25 cellular contexts compared by ENCODE assay signal in the genomic region with DNA sequence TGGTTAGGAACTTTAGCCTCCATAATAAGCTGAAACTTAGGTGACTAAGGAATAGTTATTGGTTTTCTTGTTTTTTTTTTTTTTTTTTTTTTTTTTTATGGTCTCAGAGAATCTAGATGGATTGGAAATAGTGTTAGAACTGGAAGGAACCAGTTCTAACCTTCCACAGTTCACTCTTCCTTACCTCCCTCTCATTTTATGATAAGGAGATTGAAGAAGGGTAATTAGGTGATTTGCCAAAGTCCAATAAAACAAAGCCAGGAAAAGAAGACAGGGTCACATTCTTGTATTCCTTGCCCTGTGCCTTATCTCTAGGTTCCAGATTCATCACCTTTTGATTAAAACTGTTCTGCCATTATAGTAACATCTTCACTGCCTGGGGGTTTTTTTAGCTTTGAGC.
A peak's percentile ranks its signal among the peaks of the same experiment; 100 is the strongest.
DNase-seq lines count a peak whose midpoint lies in the region; ATAC-seq, FAIRE-seq and TF ChIP-seq lines count a peak whose summit lies in the region.
"Had no signal": no experiment of that assay in that cellular context is flagged by ENCODE, and none has a peak within 500 bp of the region (broad histone marks: within the 10 kb centered on the region; RNA-seq: fewer than 3 reads in every experiment).

No MANE protein-coding gene starts in this region.

- no peak overlapping the region for H2BK12ac ChIP-seq in mesenchymal stem cell (ENCODE audit: low read length in 2 of 2)

- no peaks in the 10 kb centered on the region for H3K79me1 ChIP-seq in mesenchymal stem cell (replicated peaks; ENCODE audit: low read length, poor library complexity, severe bottlenecking)

- no peak overlapping the region for H3K18ac ChIP-seq in mesenchymal stem cell (ENCODE audit: low read depth in 1 of 2, low read length in 2 of 2)

- H3K4me1 ChIP-seq in colonic mucosa (no peaks in the 10 kb centered on the region), mesenchymal stem cell (ENCODE audit: control insufficient read depth, insufficient read depth, low read depth, low read length) (no peaks in the 10 kb centered on the region), pancreas (peaks cover 0 to 12% (median 0%) of the 10 kb centered on the region in 3 donors)
- H3K4me1 ChIP-seq: BLaER1 had no signal

- TF ChIP-seq CTCF in colonic mucosa (IDR thresholded peaks at IDR 0.05): no peak
- no peak for TF ChIP-seq CTCF in pancreas (IDR thresholded peaks at IDR 0.05)

- H3K36me3 ChIP-seq in colonic mucosa: no peaks in the 10 kb centered on the region
- H3K36me3 ChIP-seq in mesenchymal stem cell (ENCODE audit: control insufficient read depth in 1 of 2, insufficient read depth in 2 of 2, low read depth in 1 of 2, low read length in 2 of 2): no peaks in the 10 kb centered on the region
- no peaks in the 10 kb centered on the region for H3K36me3 ChIP-seq in pancreas
- H3K36me3 ChIP-seq: BLaER1 had no signal

- H2BK15ac ChIP-seq in mesenchymal stem cell (ENCODE audit: low read depth, poor library complexity, severe bottlenecking): no peak overlapping the region

- H3K4me3 Mint-ChIP-seq in activated naive CD4-positive, alpha-beta T cell treated with anti-CD3 and anti-CD28 coated beads, Interleukin-2, amount 10 ng/mL, durations not matched to agents 7 days and 5 days: no peak overlapping the region
- H3K4me3 Mint-ChIP-seq: B cell; CD4-positive, alpha-beta T cell; CD8-positive, alpha-beta memory T cell had no signal

- H4K8ac ChIP-seq in mesenchymal stem cell (ENCODE audit: low read length): no peak overlapping the region

- H3K27me3 Mint-ChIP-seq in activated naive CD4-positive, alpha-beta T cell treated with anti-CD3 and anti-CD28 coated beads, Interleukin-2, amount 10 ng/mL, durations not matched to agents 7 days and 5 days: no peaks in the 10 kb centered on the region
- H3K27me3 Mint-ChIP-seq: B cell; CD4-positive, alpha-beta T cell; CD8-positive, alpha-beta memory T cell had no signal

- H3K27ac ChIP-seq in colonic mucosa (peak overlapping the region; percentile 64), mesenchymal stem cell (ENCODE audit: low read length, poor library complexity, severe bottlenecking) (no peak overlapping the region), pancreas (no peak overlapping the region)
- H3K27ac ChIP-seq: 22Rv1, BLaER1, C4-2B, GM23248 had no signal

- intact Hi-C loops in colonic mucosa (cut with DNase I) (loop anchor here (10.0 kb wide), 1 partner anchor 462 kb away; no protein-coding TSS in a partner anchor), pancreas (cut with DNase I) (loop anchor here in 1 of 3 donors (10.0 kb wide), 1 partner anchor 102 kb away; no protein-coding TSS in a partner anchor)

- H2AFZ ChIP-seq in mesenchymal stem cell (ENCODE audit: low read depth, low read length): no peak overlapping the region
- H2AFZ ChIP-seq: GM23248 had no signal

- DNase-seq in LoVo (ENCODE audit: low spot score) (peak; percentile 43), colonic mucosa (no peak), mesenchymal stem cell (no peak), pancreas (no peak), kidney tubule cell (ENCODE audit: low spot score) (no peak)
- no peak for DNase-seq in activated naive CD4-positive, alpha-beta T cell treated with anti-CD3 and anti-CD28 coated beads, Interleukin-2, amount 10 ng/mL, durations not matched to agents 7 days and 5 days
- DNase-seq: CD4-positive, alpha-beta T cell; CD8-positive, alpha-beta memory T cell; DMS 273 treated with DMSO at 0.1 percent for 48 hours; DMS79; GF-D8; GM23248; H7; HCEC 1CT had no signal

- no peak overlapping the region for H3K4ac ChIP-seq in mesenchymal stem cell (ENCODE audit: low read depth in 1 of 2, low read length in 2 of 2)

- H3K14ac ChIP-seq in mesenchymal stem cell (ENCODE audit: low read length in 2 of 2): no peak overlapping the region

- no peak overlapping the region for H3K27ac Mint-ChIP-seq in activated naive CD4-positive, alpha-beta T cell treated with anti-CD3 and anti-CD28 coated beads, Interleukin-2, amount 10 ng/mL, durations not matched to agents 7 days and 5 days
- H3K27ac Mint-ChIP-seq: B cell; CD4-positive, alpha-beta T cell had no signal

- ATAC-seq in pancreas (no peak), GM18511 (IDR thresholded peaks at IDR 0.05; ENCODE audit: unreplicated experiment) (no peak), HG02852 (IDR thresholded peaks at IDR 0.05; ENCODE audit: unreplicated experiment) (no peak)

- H2BK5ac ChIP-seq in mesenchymal stem cell (ENCODE audit: low read depth, low read length, poor library complexity, severe bottlenecking): no peak overlapping the region

- H4K91ac ChIP-seq in mesenchymal stem cell (ENCODE audit: low read length): no peak overlapping the region

- H3K4me1 Mint-ChIP-seq in activated naive CD4-positive, alpha-beta T cell treated with anti-CD3 and anti-CD28 coated beads, Interleukin-2, amount 10 ng/mL, durations not matched to agents 7 days and 5 days: peaks cover 13% of the 10 kb centered on the region
- H3K4me1 Mint-ChIP-seq: B cell had no signal

- H3K9me3 ChIP-seq in colonic mucosa (no peaks in the 10 kb centered on the region), mesenchymal stem cell (ENCODE audit: control insufficient read depth, low read length) (no peaks in the 10 kb centered on the region), pancreas (no peaks in the 10 kb centered on the region)
- H3K9me3 ChIP-seq: BLaER1 had no signal

- H3K9ac ChIP-seq in colonic mucosa (ENCODE audit: low read depth in 2 of 2, low read length in 2 of 2): peak overlapping the region in 1 of 2 donors; percentile 51
- H3K9ac ChIP-seq in mesenchymal stem cell (ENCODE audit: low read length): peak overlapping the region; percentile 23
- H3K9ac ChIP-seq: BLaER1, GM23248 had no signal

- no peak overlapping the region for H3K23ac ChIP-seq in mesenchymal stem cell (ENCODE audit: low read length in 2 of 2)

- no peaks in the 10 kb centered on the region for H3K36me3 Mint-ChIP-seq in activated naive CD4-positive, alpha-beta T cell treated with anti-CD3 and anti-CD28 coated beads, Interleukin-2, amount 10 ng/mL, durations not matched to agents 7 days and 5 days
- H3K36me3 Mint-ChIP-seq: CD8-positive, alpha-beta memory T cell had no signal

- H3K4me2 ChIP-seq in mesenchymal stem cell (ENCODE audit: low read length, poor library complexity, severe bottlenecking): no peak overlapping the region
- H3K4me2 ChIP-seq: BLaER1 had no signal

- H3K27me3 ChIP-seq in colonic mucosa (no peaks in the 10 kb centered on the region), mesenchymal stem cell (ENCODE audit: control insufficient read depth in 1 of 2, insufficient read depth in 1 of 2, low read length in 2 of 2) (no peaks in the 10 kb centered on the region), pancreas (no peaks in the 10 kb centered on the region)
- H3K27me3 ChIP-seq: BLaER1 had no signal

- no peak overlapping the region for H2AK5ac ChIP-seq in mesenchymal stem cell (ENCODE audit: low read length, severe bottlenecking)

- peak; percentile 53 for FAIRE-seq in pancreas (lab: Jason Lieb, UNC)
- FAIRE-seq: A204.1, D721Med, GM12891, GM19239, H1 had no signal

- CTCF ChIA-PET in activated naive CD4-positive, alpha-beta T cell treated with anti-CD3 and anti-CD28 coated beads, Interleukin-2, amount 10 ng/mL, durations not matched to agents 7 days and 5 days (lab: Charles Lee): interaction anchor here (1.0 to 1.8 kb wide), 4 partner anchors 9 to 109 kb away, joined by 4 to 6 read pairs (median 4); no protein-coding TSS in a partner anchor

- no peak overlapping the region for H2BK120ac ChIP-seq in mesenchymal stem cell (ENCODE audit: low read depth, low read length)

- H3K4me3 ChIP-seq in colonic mucosa (no peak overlapping the region), mesenchymal stem cell (ENCODE audit: insufficient read depth in 1 of 2, low read depth in 1 of 2, low read length in 2 of 2) (no peak overlapping the region), pancreas (no peak overlapping the region)
- H3K4me3 ChIP-seq: BLaER1, GM23248 had no signal

- H3K9me3 Mint-ChIP-seq in activated naive CD4-positive, alpha-beta T cell treated with anti-CD3 and anti-CD28 coated beads, Interleukin-2, amount 10 ng/mL, durations not matched to agents 7 days and 5 days: no peaks in the 10 kb centered on the region
- H3K9me3 Mint-ChIP-seq: CD4-positive, alpha-beta T cell; CD8-positive, alpha-beta memory T cell had no signal
